ENCODE assay signal across 20 cellular contexts in genomic region chr4:80840396-80840795, GRCh38.
DNase-seq lines count a peak whose midpoint lies in the region; ATAC-seq and TF ChIP-seq lines count a peak whose summit lies in the region.
"Had no signal": no experiment of that assay in that cellular context is flagged by ENCODE, and none has a peak within 500 bp of the region (broad histone marks: within the 10 kb centered on the region; RNA-seq: fewer than 3 reads in every experiment).

No MANE protein-coding gene starts in this region.

- H3K79me2 ChIP-seq in Loucy (ENCODE audit: insufficient read depth, low read length), result no peaks in the 10 kb centered on the region

- no peak overlapping the region for H2AFZ ChIP-seq in Loucy (ENCODE audit: low read length)
- H2AFZ ChIP-seq: GM23338 had no signal

- no peaks in the 10 kb centered on the region for H4K20me1 ChIP-seq in Loucy (ENCODE audit: insufficient read depth, low read length, poor library complexity, severe bottlenecking)

- no peaks in the 10 kb centered on the region; the same call in 1 of the 2 replicates for H3K9me3 ChIP-seq in Loucy (ENCODE audit: insufficient read depth, low read depth, low read length)

- H3K4me2 ChIP-seq in Loucy (ENCODE audit: low read depth, low read length, poor library complexity, severe bottlenecking), result peak overlapping the region; percentile 38
- H3K4me2 ChIP-seq: GM23338 had no signal

- no peaks in the 10 kb centered on the region for H3K36me3 ChIP-seq in Loucy (ENCODE audit: insufficient read depth, low read length)

- no peak overlapping the region for H3K9ac ChIP-seq in Loucy (ENCODE audit: low read depth, low read length, poor library complexity, severe bottlenecking)

- H3K9me2 ChIP-seq in Loucy (replicated peaks; ENCODE audit: low read depth, low read length), result no peaks in the 10 kb centered on the region

- DNase-seq in A172 (ENCODE audit: low spot score) (peak; percentile 4), amniotic epithelial cell (ENCODE audit: low read depth) (peak; percentile 93), iris pigment epithelial cell (ENCODE audit: low read depth) (peak; percentile 60), SK-N-DZ (ENCODE audit: low spot score) (no peak), left lobe of liver (ENCODE audit: low spot score) (no peak), NCI-H748 (lab: John Stamatoyannopoulos, UW; ENCODE audit: unreplicated experiment) (no peak), NCI-H2171 treated with DMSO at 0.1 percent for 48 hours (lab: John Stamatoyannopoulos, UW) (no peak)
- DNase-seq: EL; KG1; NCI-H1436 treated with DMSO at 0.1 percent for 48 hours; NCI-H2029; NCI-H446; NCI-H748 treated with DMSO at 0.1 percent for 48 hours; NK-92 treated with Interleukin-12 subunit alpha and Interleukin-12 subunit beta, amount 100 ng/mL, for 24 hours; Right ventricle myocardium superior had no signal

- no peak for TF ChIP-seq CTCF in Loucy (conservative IDR thresholded peaks at IDR 0.05; ENCODE audit: low read length)

- H3F3A ChIP-seq in Loucy (ENCODE audit: low read depth), result no peaks in the 10 kb centered on the region

- H3K4me3 ChIP-seq in Loucy (ENCODE audit: low read length, poor library complexity, severe bottlenecking), result no peak overlapping the region
- H3K4me3 ChIP-seq: GM12878, GM23338, SK-N-MC had no signal

- ATAC-seq in left lobe of liver, result no peak
- ATAC-seq: GM23338, HCT116 had no signal

- no peaks in the 10 kb centered on the region for H3K27me3 ChIP-seq in Loucy (ENCODE audit: insufficient read depth, low read length, poor library complexity, severe bottlenecking)

- H3K4me1 ChIP-seq in Loucy (ENCODE audit: insufficient read depth, low read length, poor library complexity, severe bottlenecking), result peaks cover 30% of the 10 kb centered on the region

Comparison
In these comparisons a context has a peak if more than half of its experiments do, and no peak if none do; other contexts are left out.
1. DNase-seq: peak in A172 (single experiment), amniotic epithelial cell (single experiment) and iris pigment epithelial cell (single experiment); none in SK-N-DZ (single experiment), left lobe of liver (single experiment), NCI-H748 (single experiment) and NCI-H2171 treated with DMSO at 0.1 percent for 48 hours (single experiment).